Comparison of ENCODE assay signal across 17 cellular contexts in the genomic region with DNA sequence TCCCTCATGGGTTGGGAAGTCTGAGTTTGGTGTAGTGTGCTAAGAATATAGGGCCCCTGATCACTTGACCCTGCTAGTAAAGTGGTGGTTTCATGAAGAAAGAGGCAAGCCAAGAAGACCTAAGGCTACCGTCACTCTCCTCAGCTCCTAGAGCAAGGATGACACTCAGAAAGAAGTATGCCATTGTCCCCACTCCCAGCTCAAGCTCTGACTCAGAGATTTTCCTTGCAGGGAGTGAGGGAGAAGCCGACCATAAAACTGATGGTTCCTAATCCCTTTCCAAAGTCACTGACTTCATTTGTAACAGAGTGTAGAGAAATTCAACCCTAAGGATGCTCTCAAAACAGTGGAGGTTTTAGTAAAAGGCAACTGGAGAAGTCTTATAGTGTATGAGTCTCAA.
DNase-seq lines count a peak whose midpoint lies in the region; ATAC-seq and TF ChIP-seq lines count a peak whose summit lies in the region.
"Had no signal": no experiment of that assay in that cellular context is flagged by ENCODE, and none has a peak within 500 bp of the region (broad histone marks: within the 10 kb centered on the region; RNA-seq: fewer than 3 reads in every experiment).

No MANE protein-coding gene starts in this region.

- peaks cover 16% of the 10 kb centered on the region for H3K36me3 Mint-ChIP-seq in neural progenitor cell

- H4K20me1 ChIP-seq in neural progenitor cell (ENCODE audit: low read depth), result no peaks in the 10 kb centered on the region

- H2AFZ ChIP-seq in neural progenitor cell (replicated peaks), result no peak overlapping the region

- H3F3A ChIP-seq in neural progenitor cell (ENCODE audit: low read depth), result no peaks in the 10 kb centered on the region

- H3K27me3 Mint-ChIP-seq in neural progenitor cell (ENCODE audit: insufficient read depth, low read depth), result peaks cover 3% of the 10 kb centered on the region

- H3K4me3 ChIP-seq in neural progenitor cell, result no peak overlapping the region
- no peak overlapping the region for H3K4me3 ChIP-seq in H7 (ENCODE audit: insufficient read depth, low read depth, low read length)
- H3K4me3 ChIP-seq: A549, Peyer's patch had no signal

- no peak overlapping the region for H3K27ac Mint-ChIP-seq in neural progenitor cell
- H3K27ac Mint-ChIP-seq: CD14-positive monocyte, HFFc6 had no signal

- H3K4me2 ChIP-seq in neural progenitor cell, result no peak overlapping the region
- H3K4me2 ChIP-seq: A549 had no signal

- no peak overlapping the region for H3K4me3 Mint-ChIP-seq in neural progenitor cell
- H3K4me3 Mint-ChIP-seq: CD14-positive monocyte, HFFc6 had no signal

- H3K27ac ChIP-seq in foreskin keratinocyte (no peak overlapping the region), neural progenitor cell (no peak overlapping the region)
- H3K27ac ChIP-seq: A549, Peyer's patch had no signal

- no peak overlapping the region for H3K9ac ChIP-seq in neural progenitor cell

- DNase-seq in EH (ENCODE audit: low read depth) (peak; percentile 30), M059J (ENCODE audit: low read depth) (peak; percentile 20), foreskin keratinocyte (no peak), neural progenitor cell (ENCODE audit: low spot score) (peak; percentile 12), AML-193 (lab: John Stamatoyannopoulos, UW) (no peak), AG20443 (ENCODE audit: low spot score) (no peak), H7 (no peak)
- DNase-seq: GOT3, HFFc6, NCI-H1105 treated with DMSO at 0.1 percent for 48 hours, NCI-H1694 treated with DMSO at 0.1 percent for 48 hours, NCI-H226, NCI-H524 treated with DMSO at 0.1 percent for 48 hours, Peyer's patch, SHP77 had no signal

- H3K9me3 ChIP-seq in neural progenitor cell (ENCODE audit: low read depth), result no peaks in the 10 kb centered on the region
- H3K9me3 ChIP-seq: A549, Peyer's patch had no signal

- ATAC-seq in foreskin keratinocyte, result peak; percentile 19
- ATAC-seq: A549 had no signal

- no peaks in the 10 kb centered on the region for H3K79me2 ChIP-seq in neural progenitor cell (ENCODE audit: low read depth)

- H3K4me1 Mint-ChIP-seq in neural progenitor cell, result peaks cover 19% of the 10 kb centered on the region
- H3K4me1 Mint-ChIP-seq: CD14-positive monocyte had no signal

- H3K9me3 Mint-ChIP-seq in neural progenitor cell, result no peaks in the 10 kb centered on the region
- H3K9me3 Mint-ChIP-seq: HFFc6 had no signal

- H3K27me3 ChIP-seq in foreskin keratinocyte, result no peaks in the 10 kb centered on the region
- no peaks in the 10 kb centered on the region for H3K27me3 ChIP-seq in neural progenitor cell
- H3K27me3 ChIP-seq in H7 (ENCODE audit: control insufficient read depth, insufficient read depth, low read length), result no peaks in the 10 kb centered on the region
- H3K27me3 ChIP-seq: Peyer's patch had no signal

- H3K4me1 ChIP-seq in foreskin keratinocyte, result no peaks in the 10 kb centered on the region
- no peaks in the 10 kb centered on the region for H3K4me1 ChIP-seq in neural progenitor cell
- H3K4me1 ChIP-seq: A549, Peyer's patch had no signal

- H3K36me3 ChIP-seq in neural progenitor cell (no peaks in the 10 kb centered on the region), H7 (replicated peaks; ENCODE audit: control insufficient read depth, insufficient read depth, low read length) (no peaks in the 10 kb centered on the region; the same call in 1 of the 2 replicates)

- TF ChIP-seq CTCF in foreskin keratinocyte (conservative IDR thresholded peaks at IDR 0.05), result no peak
- TF ChIP-seq CTCF in neural progenitor cell (IDR thresholded peaks at IDR 0.05), result no peak

Comparison
In these comparisons a context has a peak if more than half of its experiments do, and no peak if none do; other contexts are left out.
1. DNase-seq: peak in EH (single experiment), M059J (single experiment) and neural progenitor cell (single experiment); none in foreskin keratinocyte (0 of 2), AML-193 (0 of 2), AG20443 (single experiment) and H7 (single experiment).